ENCODE assay signal across 14 cellular contexts in the genomic region with DNA sequence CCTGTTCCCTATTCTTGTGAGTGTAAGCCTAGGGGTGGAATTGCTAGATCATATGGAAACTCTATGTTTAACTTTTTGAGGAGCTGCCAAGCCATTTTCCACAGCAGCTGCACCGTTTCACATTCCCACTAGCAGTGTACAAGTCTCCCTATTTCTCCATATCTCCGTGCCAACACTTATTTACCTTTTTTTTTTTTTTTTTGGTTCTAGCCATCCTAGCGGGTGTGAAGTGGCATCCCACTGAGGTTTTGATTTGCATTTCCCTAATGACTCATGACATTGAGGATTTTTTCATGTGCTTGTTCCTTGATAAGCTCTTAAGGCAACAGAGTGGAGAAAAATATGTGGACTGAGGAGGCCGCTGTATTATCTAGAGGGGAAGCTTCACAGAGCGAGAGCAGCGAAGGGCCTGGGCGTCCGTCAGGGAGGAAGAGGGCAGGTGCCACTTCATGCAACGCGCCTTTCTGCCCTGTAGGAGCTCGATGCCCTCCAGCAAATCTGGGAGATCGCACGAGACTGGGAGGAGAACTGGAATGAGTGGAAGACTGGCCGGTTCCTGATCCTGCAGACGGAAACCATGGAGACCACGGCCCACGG. TPM values are rescaled to one million over a fixed set of nuclear protein-coding genes. Genes with fewer than 3 reads are reported as not detected.
DNase-seq lines count a peak whose midpoint lies in the region; ATAC-seq and TF ChIP-seq lines count a peak whose summit lies in the region.
"Had no signal": no experiment of that assay in that cellular context is flagged by ENCODE, and none has a peak within 500 bp of the region (broad histone marks: within the 10 kb centered on the region; RNA-seq: fewer than 3 reads in every experiment).

No MANE protein-coding gene starts in this region.

- no peaks in the 10 kb centered on the region for H3K36me3 Mint-ChIP-seq in activated T-cell treated with anti-CD3 and anti-CD28 coated beads, Interleukin-2, amount 50 U/mL, for 72 hours (ENCODE audit: insufficient read depth in 2 of 2)
- H3K36me3 Mint-ChIP-seq: activated naive CD4-positive, alpha-beta T cell treated with anti-CD3 and anti-CD28 coated beads, Interleukin-2, amount 50 U/mL, for 24 hours; type B pancreatic cell had no signal

- ATAC-seq in upper lobe of right lung (peak; percentile 81), GM18502 (IDR thresholded peaks at IDR 0.05; ENCODE audit: poor library complexity, unreplicated experiment) (no peak)
- ATAC-seq in activated T-cell treated with anti-CD3 and anti-CD28 coated beads, Interleukin-2, amount 50 U/mL, for 72 hours (replicated peaks in 1 of 2) = no peak

- H3K36me3 ChIP-seq in PC-9 (ENCODE audit: low read depth) (peaks cover 8% of the 10 kb centered on the region; the same call in 1 of the 2 replicates), upper lobe of right lung (no peaks in the 10 kb centered on the region)
- H3K36me3 ChIP-seq: SJCRH30 had no signal

- no peaks in the 10 kb centered on the region for H3K9me3 Mint-ChIP-seq in activated T-cell treated with anti-CD3 and anti-CD28 coated beads, Interleukin-2, amount 50 U/mL, for 72 hours
- H3K9me3 Mint-ChIP-seq: activated naive CD4-positive, alpha-beta T cell treated with anti-CD3 and anti-CD28 coated beads, Interleukin-2, amount 50 U/mL, for 24 hours; type B pancreatic cell had no signal

- peaks cover 31% of the 10 kb centered on the region for H3K79me2 ChIP-seq in PC-9 (ENCODE audit: low read depth)

- H3K4me3 ChIP-seq in PC-9 (peak overlapping the region; percentile 73), upper lobe of right lung (no peak overlapping the region)
- H3K4me3 ChIP-seq: coronary artery, SJCRH30 had no signal

- no peaks in the 10 kb centered on the region for H3K27me3 ChIP-seq in PC-9 (ENCODE audit: insufficient read depth, low read depth)
- no peaks in the 10 kb centered on the region for H3K27me3 ChIP-seq in upper lobe of right lung
- H3K27me3 ChIP-seq: SJCRH30 had no signal

- no peak overlapping the region for H3K27ac Mint-ChIP-seq in activated T-cell treated with anti-CD3 and anti-CD28 coated beads, Interleukin-2, amount 50 U/mL, for 72 hours
- H3K27ac Mint-ChIP-seq: activated naive CD4-positive, alpha-beta T cell treated with anti-CD3 and anti-CD28 coated beads, Interleukin-2, amount 50 U/mL, for 24 hours; progenitor cell of endocrine pancreas; type B pancreatic cell had no signal

- peak overlapping the region; percentile 95 for H2AFZ ChIP-seq in PC-9

- intact Hi-C loops in PC-9 (cut with micrococcal nuclease; ENCODE audit: unreplicated experiment) (loop anchor here (5.0 kb wide), 1 partner anchor 40 kb away; no protein-coding TSS in a partner anchor), upper lobe of right lung (cut with DNase I) (no loop called here)

- H3K4me1 Mint-ChIP-seq in activated T-cell treated with anti-CD3 and anti-CD28 coated beads, Interleukin-2, amount 50 U/mL, for 72 hours (ENCODE audit: low read depth) = no peaks in the 10 kb centered on the region
- H3K4me1 Mint-ChIP-seq: activated naive CD4-positive, alpha-beta T cell treated with anti-CD3 and anti-CD28 coated beads, Interleukin-2, amount 50 U/mL, for 24 hours had no signal

- no peaks in the 10 kb centered on the region for H3K9me2 ChIP-seq in PC-9 (ENCODE audit: insufficient read depth)

- POLR2A ChIA-PET in PC-9 (lab: Charles Lee; ENCODE audit: unreplicated experiment) = interaction anchor here (0.5 to 0.7 kb wide), 8 partner anchors 22 to 617 kb away, joined by 3 to 31 read pairs (median 5); a partner anchor contains a TSS

- peak overlapping the region; percentile 83 for H3K4me2 ChIP-seq in PC-9

- TF ChIP-seq CTCF in PC-9 (conservative IDR thresholded peaks at IDR 0.05) = 0 out of 2 replicates have a peak, but pooled peaks have one; percentile 23
- no peak for TF ChIP-seq CTCF in upper lobe of right lung (IDR thresholded peaks at IDR 0.05)

- H3K4me3 Mint-ChIP-seq in activated T-cell treated with anti-CD3 and anti-CD28 coated beads, Interleukin-2, amount 50 U/mL, for 72 hours = no peak overlapping the region
- H3K4me3 Mint-ChIP-seq: activated naive CD4-positive, alpha-beta T cell treated with anti-CD3 and anti-CD28 coated beads, Interleukin-2, amount 50 U/mL, for 24 hours; type B pancreatic cell had no signal

- H3K9me3 ChIP-seq in PC-9 (ENCODE audit: insufficient read depth, low read depth) (no peaks in the 10 kb centered on the region), upper lobe of right lung (no peaks in the 10 kb centered on the region)
- H3K9me3 ChIP-seq: SJCRH30 had no signal

- H3F3A ChIP-seq in PC-9 (ENCODE audit: insufficient read depth, low read depth) = peaks cover 38% of the 10 kb centered on the region

- BruUV-seq in PC-9 (replicated peaks; lab: Mats Ljungman, UMichigan) = no TSS peak

- H3K4me1 ChIP-seq in PC-9 (replicated peaks; ENCODE audit: insufficient read depth) (peaks cover 48% of the 10 kb centered on the region), upper lobe of right lung (no peaks in the 10 kb centered on the region)
- H3K4me1 ChIP-seq: SJCRH30 had no signal

- CTCF ChIA-PET in PC-9 (lab: Charles Lee) = interaction anchor here (0.6 to 0.7 kb wide), 8 partner anchors 12 to 371 kb away, joined by 3 to 17 read pairs (median 5); no protein-coding TSS in a partner anchor

- H4K20me1 ChIP-seq in PC-9 (ENCODE audit: insufficient read depth) = no peaks in the 10 kb centered on the region

- H3K27ac ChIP-seq in PC-9 (peak overlapping the region; percentile 91), upper lobe of right lung (no peak overlapping the region)
- H3K27ac ChIP-seq: coronary artery, SJCRH30 had no signal

- peaks cover 13% of the 10 kb centered on the region for H3K27me3 Mint-ChIP-seq in activated T-cell treated with anti-CD3 and anti-CD28 coated beads, Interleukin-2, amount 50 U/mL, for 72 hours (ENCODE audit: low read depth)

- DNase-seq in NCI-H748 (lab: John Stamatoyannopoulos, UW; ENCODE audit: unreplicated experiment) = peak; percentile 20
- DNase-seq in NCI-H748 treated with DMSO at 0.1 percent for 48 hours (lab: John Stamatoyannopoulos, UW) = no peak
- DNase-seq in PC-9 = peak; percentile 78 to 88
- peak; percentile 54 for DNase-seq in inferior parietal cortex (ENCODE audit: extremely low spot score)
- DNase-seq in upper lobe of right lung = peak; percentile 70
- no peak for DNase-seq in activated T-cell treated with anti-CD3 and anti-CD28 coated beads, Interleukin-2, amount 50 U/mL, for 48 hours
- DNase-seq in activated T-cell treated with anti-CD3 and anti-CD28 coated beads, Interleukin-2, amount 50 U/mL, for 72 hours = no peak
- DNase-seq: NCI-H1436, SJCRH30 had no signal

RNA-seq across cellular contexts. Expression of a gene that starts 50.0 kb away (rescaled TPM):
- 10.6 and 11.6 TPM in 2 replicates for total RNA-seq in PC-9 (2021)
- 0.58 TPM for total RNA-seq in upper lobe of right lung
- under 1 TPM; 0.05 to 0.07 TPM for total RNA-seq in activated T-cell treated with anti-CD3 and anti-CD28 coated beads, Interleukin-2, amount 50 U/mL, for 72 hours
- total RNA-seq: SJCRH30 had no signal

Comparison
In these comparisons a context has a peak if more than half of its experiments do, and no peak if none do; other contexts are left out.
1. DNase-seq: peak in NCI-H748 (single experiment), PC-9 (2 of 2), inferior parietal cortex (single experiment) and upper lobe of right lung (single experiment); none in NCI-H748 treated with DMSO at 0.1 percent for 48 hours (single experiment), activated T-cell treated with anti-CD3 and anti-CD28 coated beads, Interleukin-2, amount 50 U/mL, for 48 hours (0 of 2) and activated T-cell treated with anti-CD3 and anti-CD28 coated beads, Interleukin-2, amount 50 U/mL, for 72 hours (0 of 2).